19 cellular contexts compared by ENCODE assay signal in genomic region chr22:32591620-32592019, GRCh38.
A peak's percentile ranks its signal among the peaks of the same experiment; 100 is the strongest.
DNase-seq lines count a peak whose midpoint lies in the region; ATAC-seq and TF ChIP-seq lines count a peak whose summit lies in the region.
"Had no signal": no experiment of that assay in that cellular context is flagged by ENCODE, and none has a peak within 500 bp of the region (broad histone marks: within the 10 kb centered on the region; RNA-seq: fewer than 3 reads in every experiment).

No MANE protein-coding gene starts in this region.

- H3K36me3 Mint-ChIP-seq in activated CD4-positive, alpha-beta T cell treated with anti-CD3 and anti-CD28 coated beads, Interleukin-2, amount 10 ng/mL, durations not matched to agents 7 days and 5 days (ENCODE audit: low read depth), result no peaks in the 10 kb centered on the region

- ATAC-seq in left lobe of liver (peak; percentile 22), mucosa of descending colon (no peak)
- ATAC-seq: left cardiac atrium, sciatic nerve had no signal

- CTCF ChIA-PET in activated CD4-positive, alpha-beta T cell treated with anti-CD3 and anti-CD28 coated beads, Interleukin-2, amount 10 ng/mL, durations not matched to agents 7 days and 5 days (lab: Charles Lee), result no interaction called here

- no peak for TF ChIP-seq CTCF in mucosa of descending colon (IDR thresholded peaks at IDR 0.05)

- DNase-seq in EH (ENCODE audit: low read depth) (peak; percentile 95), MV-4-11 (lab: John Stamatoyannopoulos, UW) (peak; percentile 70), astrocyte of the hippocampus (ENCODE audit: low read depth, low spot score) (peak; percentile 64), left lobe of liver (ENCODE audit: low spot score) (no peak), islet precursor cell (no peak), mucosa of descending colon (no peak)
- DNase-seq in activated CD4-positive, alpha-beta T cell treated with anti-CD3 and anti-CD28 coated beads, Interleukin-2, amount 50 U/mL, for 4 hours, result no peak
- no peak for DNase-seq in activated CD4-positive, alpha-beta T cell treated with anti-CD3 and anti-CD28 coated beads, Interleukin-2, amount 10 ng/mL, durations not matched to agents 7 days and 5 days
- DNase-seq: activated naive CD4-positive, alpha-beta T cell treated with anti-CD3 and anti-CD28 coated beads, Interleukin-2, amount 50 U/mL, for 16 hours; activated T-cell treated with anti-CD3 and anti-CD28 coated beads, Interleukin-2, amount 50 U/mL, for 24 hours; left cardiac atrium; NCI-H1417; NK-92 treated with Interleukin-12 subunit alpha and Interleukin-12 subunit beta, amount 100 ng/mL, for 24 hours; SIG-M5; thyroid gland had no signal

- no peaks in the 10 kb centered on the region for H3K36me3 ChIP-seq in mucosa of descending colon (ENCODE audit: low read depth)
- H3K36me3 ChIP-seq: BLaER1, esophagus muscularis mucosa, thyroid gland had no signal

- H3K9me3 Mint-ChIP-seq in activated CD4-positive, alpha-beta T cell treated with anti-CD3 and anti-CD28 coated beads, Interleukin-2, amount 10 ng/mL, durations not matched to agents 7 days and 5 days, result peaks cover 14% of the 10 kb centered on the region

- no peaks in the 10 kb centered on the region for H3K27me3 Mint-ChIP-seq in activated CD4-positive, alpha-beta T cell treated with anti-CD3 and anti-CD28 coated beads, Interleukin-2, amount 10 ng/mL, durations not matched to agents 7 days and 5 days

- H3K4me3 Mint-ChIP-seq in activated CD4-positive, alpha-beta T cell treated with anti-CD3 and anti-CD28 coated beads, Interleukin-2, amount 10 ng/mL, durations not matched to agents 7 days and 5 days, result no peak overlapping the region
- H3K4me3 Mint-ChIP-seq: activated T-cell treated with anti-CD3 and anti-CD28 coated beads, Interleukin-2, amount 50 U/mL, for 24 hours; IgD-negative memory B cell had no signal

- no peaks in the 10 kb centered on the region for H3K4me1 Mint-ChIP-seq in activated CD4-positive, alpha-beta T cell treated with anti-CD3 and anti-CD28 coated beads, Interleukin-2, amount 10 ng/mL, durations not matched to agents 7 days and 5 days
- H3K4me1 Mint-ChIP-seq: IgD-negative memory B cell had no signal

- H3K4me3 ChIP-seq in mucosa of descending colon, result no peak overlapping the region
- H3K4me3 ChIP-seq: BLaER1, esophagus muscularis mucosa, thyroid gland had no signal

- intact Hi-C loops in mucosa of descending colon (cut with DNase I, micrococcal nuclease), result no loop called here

- peaks cover 8% of the 10 kb centered on the region for H3K9me3 ChIP-seq in mucosa of descending colon
- H3K9me3 ChIP-seq: thyroid gland had no signal

- H3K27ac Mint-ChIP-seq in activated CD4-positive, alpha-beta T cell treated with anti-CD3 and anti-CD28 coated beads, Interleukin-2, amount 10 ng/mL, durations not matched to agents 7 days and 5 days, result no peak overlapping the region
- H3K27ac Mint-ChIP-seq: activated T-cell treated with anti-CD3 and anti-CD28 coated beads, Interleukin-2, amount 50 U/mL, for 24 hours; IgD-negative memory B cell had no signal

- POLR2A ChIA-PET in activated CD4-positive, alpha-beta T cell treated with anti-CD3 and anti-CD28 coated beads, Interleukin-2, amount 10 ng/mL, durations not matched to agents 7 days and 5 days (lab: Charles Lee), result no interaction called here

- H3K4me1 ChIP-seq in mucosa of descending colon (ENCODE audit: low read depth), result no peaks in the 10 kb centered on the region
- H3K4me1 ChIP-seq: BLaER1, esophagus muscularis mucosa, thyroid gland had no signal

Comparison
In these comparisons a context has a peak if more than half of its experiments do, and no peak if none do; other contexts are left out.
1. DNase-seq: peak in EH (single experiment), MV-4-11 (single experiment) and astrocyte of the hippocampus (single experiment); none in left lobe of liver (single experiment), activated CD4-positive, alpha-beta T cell treated with anti-CD3 and anti-CD28 coated beads, Interleukin-2, amount 50 U/mL, for 4 hours (0 of 2), islet precursor cell (single experiment), activated CD4-positive, alpha-beta T cell treated with anti-CD3 and anti-CD28 coated beads, Interleukin-2, amount 10 ng/mL, durations not matched to agents 7 days and 5 days (single experiment) and mucosa of descending colon (0 of 3).